13 cellular contexts compared by ENCODE assay signal in the genomic region with DNA sequence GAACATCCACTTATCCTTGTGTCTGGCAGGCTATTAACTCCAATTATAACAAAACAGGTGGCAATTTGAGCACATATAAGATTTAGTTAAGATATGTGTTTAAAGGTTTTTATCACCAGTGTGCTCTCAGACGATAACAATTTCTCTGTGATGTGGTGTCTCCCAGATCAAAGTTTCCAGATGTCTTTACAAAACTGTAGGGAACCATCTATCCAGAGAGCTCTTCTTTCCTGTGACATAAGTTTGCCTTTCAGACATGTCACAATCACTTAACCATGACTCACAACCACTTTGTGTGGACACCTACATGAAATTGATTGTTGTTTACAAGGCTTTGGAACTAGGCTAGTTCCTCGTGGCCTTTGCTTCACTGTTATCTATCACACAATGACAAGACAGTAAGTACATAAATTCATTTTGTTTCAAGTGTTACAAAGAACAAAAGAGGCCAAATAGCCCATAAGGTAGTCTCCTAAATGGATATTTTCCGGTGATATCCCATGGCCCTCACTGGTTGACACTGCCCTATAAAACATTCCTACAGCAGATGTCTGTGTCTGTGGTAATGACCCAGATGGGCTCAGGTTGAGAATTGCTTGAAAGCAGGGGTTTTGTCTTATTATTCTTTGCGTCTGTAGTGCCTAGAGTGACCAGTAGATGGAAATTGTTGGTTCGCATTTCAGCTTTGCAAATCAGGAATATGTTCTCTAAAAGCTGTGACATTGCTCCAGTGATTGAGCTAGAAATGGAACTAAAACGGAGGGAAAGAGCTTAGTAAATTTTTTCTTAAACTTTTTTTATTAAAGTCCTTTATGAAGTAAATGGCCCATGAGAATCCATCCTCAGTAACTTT.
DNase-seq lines count a peak whose midpoint lies in the region; ATAC-seq and TF ChIP-seq lines count a peak whose summit lies in the region.
"Had no signal": no experiment of that assay in that cellular context is flagged by ENCODE, and none has a peak within 500 bp of the region (broad histone marks: within the 10 kb centered on the region; RNA-seq: fewer than 3 reads in every experiment).

No MANE protein-coding gene starts in this region.

- DNase-seq in AG09309 (ENCODE audit: low read depth) (no peak), NCI-H69 (lab: John Stamatoyannopoulos, UW) (peak; percentile 82), endothelial cell (ENCODE audit: low spot score) (no peak), 8988T (no peak)
- DNase-seq in activated naive CD8-positive, alpha-beta T cell treated with anti-CD3 and anti-CD28 coated beads for 36 hours, result no peak
- DNase-seq in activated CD4-positive, alpha-beta T cell treated with anti-CD3 and anti-CD28 coated beads, Interleukin-2, amount 50 U/mL, for 4 hours, result no peak
- no peak for DNase-seq in activated CD8-positive, alpha-beta memory T cell treated with anti-CD3 and anti-CD28 coated beads for 24 hours
- DNase-seq: activated CD4-positive, CD25-positive, alpha-beta regulatory T cell; NCI-H526 had no signal

- no peaks in the 10 kb centered on the region for H3K4me1 Mint-ChIP-seq in endothelial cell (ENCODE audit: unreplicated experiment)
- H3K4me1 Mint-ChIP-seq in activated naive CD8-positive, alpha-beta T cell treated with anti-CD3 and anti-CD28 coated beads for 36 hours, result no peaks in the 10 kb centered on the region
- H3K4me1 Mint-ChIP-seq: activated naive CD4-positive, alpha-beta T cell treated with anti-CD3 and anti-CD28 coated beads, Interleukin-2, amount 50 U/mL, for 24 hours; memory B cell had no signal

- H3K4me3 Mint-ChIP-seq in endothelial cell (ENCODE audit: unreplicated experiment), result no peak overlapping the region
- no peak overlapping the region for H3K4me3 Mint-ChIP-seq in activated naive CD8-positive, alpha-beta T cell treated with anti-CD3 and anti-CD28 coated beads for 36 hours
- H3K4me3 Mint-ChIP-seq: activated naive CD4-positive, alpha-beta T cell treated with anti-CD3 and anti-CD28 coated beads, Interleukin-2, amount 50 U/mL, for 24 hours; memory B cell had no signal

- no peaks in the 10 kb centered on the region for H3K27me3 Mint-ChIP-seq in endothelial cell (ENCODE audit: unreplicated experiment)
- H3K27me3 Mint-ChIP-seq in activated naive CD8-positive, alpha-beta T cell treated with anti-CD3 and anti-CD28 coated beads for 36 hours, result no peaks in the 10 kb centered on the region
- H3K27me3 Mint-ChIP-seq: activated naive CD4-positive, alpha-beta T cell treated with anti-CD3 and anti-CD28 coated beads, Interleukin-2, amount 50 U/mL, for 24 hours had no signal

- no peaks in the 10 kb centered on the region for H3K9me3 Mint-ChIP-seq in endothelial cell (ENCODE audit: unreplicated experiment)
- peaks cover 4% of the 10 kb centered on the region for H3K9me3 Mint-ChIP-seq in activated naive CD8-positive, alpha-beta T cell treated with anti-CD3 and anti-CD28 coated beads for 36 hours
- H3K9me3 Mint-ChIP-seq: activated naive CD4-positive, alpha-beta T cell treated with anti-CD3 and anti-CD28 coated beads, Interleukin-2, amount 50 U/mL, for 24 hours had no signal

- peak; percentile 67 for ATAC-seq in GM19351 (IDR thresholded peaks at IDR 0.05; ENCODE audit: unreplicated experiment)

- H3K27ac Mint-ChIP-seq in endothelial cell (ENCODE audit: unreplicated experiment), result no peak overlapping the region
- H3K27ac Mint-ChIP-seq in activated naive CD8-positive, alpha-beta T cell treated with anti-CD3 and anti-CD28 coated beads for 36 hours, result no peak overlapping the region
- H3K27ac Mint-ChIP-seq: activated naive CD4-positive, alpha-beta T cell treated with anti-CD3 and anti-CD28 coated beads, Interleukin-2, amount 50 U/mL, for 24 hours; memory B cell had no signal

- peak; percentile 33 for TF ChIP-seq CTCF in AG09309 (IDR thresholded peaks at IDR 0.05; ENCODE audit: control insufficient read depth, insufficient read depth, low read depth, low read length, missing control alignments)
- peak; percentile 73 for TF ChIP-seq CTCF in endothelial cell (IDR thresholded peaks at IDR 0.05; ENCODE audit: unreplicated experiment)

- H3K4me3 ChIP-seq in AG09309 (ENCODE audit: control insufficient read depth, low read depth, low read length), result no peak overlapping the region
- H3K4me3 ChIP-seq: suprapubic skin had no signal

- no peaks in the 10 kb centered on the region for H3K36me3 Mint-ChIP-seq in endothelial cell (ENCODE audit: low read depth, unreplicated experiment)
- H3K36me3 Mint-ChIP-seq in activated naive CD8-positive, alpha-beta T cell treated with anti-CD3 and anti-CD28 coated beads for 36 hours, result no peaks in the 10 kb centered on the region
- H3K36me3 Mint-ChIP-seq: activated naive CD4-positive, alpha-beta T cell treated with anti-CD3 and anti-CD28 coated beads, Interleukin-2, amount 50 U/mL, for 24 hours; memory B cell had no signal
